Comparison of ENCODE assay signal across 8 cellular contexts in the genomic region with DNA sequence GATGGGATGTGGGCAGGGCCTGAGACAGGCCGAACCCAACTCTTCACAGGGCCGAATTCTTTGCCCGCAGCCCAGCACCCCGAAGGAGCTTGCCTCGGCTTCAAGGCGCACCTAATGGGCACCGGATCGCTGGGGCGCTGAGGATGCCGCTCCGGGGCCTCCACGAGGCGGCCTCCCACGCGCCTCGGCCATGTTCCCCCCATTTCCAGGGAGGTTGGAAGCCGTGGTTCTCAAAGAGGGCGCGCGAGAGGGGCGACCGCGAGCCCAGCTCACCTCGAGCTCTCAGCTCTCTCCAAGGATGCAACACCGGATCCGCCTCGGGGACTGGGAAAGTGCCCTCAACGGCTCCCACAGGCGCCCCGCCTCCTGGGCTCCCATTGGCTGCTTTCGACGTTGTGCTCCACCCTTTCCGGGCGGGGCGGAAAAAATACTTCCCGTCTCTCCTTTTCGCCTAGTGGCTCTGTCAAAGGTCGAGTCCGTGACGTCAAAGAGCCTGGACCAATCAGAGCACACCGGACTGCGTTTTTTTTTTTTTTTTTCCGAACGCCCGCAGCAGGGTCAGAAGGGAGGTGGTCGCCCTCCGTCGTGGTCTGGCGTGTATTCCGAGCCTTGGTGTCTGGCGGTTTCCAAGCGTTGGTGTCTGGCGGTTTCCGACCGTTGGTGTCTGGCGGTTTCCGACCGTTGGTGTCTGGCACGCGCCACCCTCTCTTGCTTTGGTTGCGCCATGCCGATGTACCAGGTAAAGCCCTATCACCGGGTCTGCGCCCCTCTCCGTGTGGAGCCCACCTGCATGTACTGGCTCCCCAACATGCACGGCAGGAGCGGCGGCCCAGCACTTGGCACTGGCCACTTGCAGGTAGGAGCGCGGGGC. TPM values are rescaled to one million over a fixed set of nuclear protein-coding genes. Genes with fewer than 3 reads are reported as not detected.
A peak's percentile ranks its signal among the peaks of the same experiment; 100 is the strongest.
DNase-seq lines count a peak whose midpoint lies in the region; ATAC-seq and TF ChIP-seq lines count a peak whose summit lies in the region.
"Not testable (repeated sequence)": the region's sequence is repeated elsewhere in the genome, so short reads cannot be mapped to it uniquely, and the experiment has no call there.

No MANE protein-coding gene starts in this region.

- H3K9me3 Mint-ChIP-seq in activated T-cell treated with anti-CD3 and anti-CD28 coated beads, Interleukin-2, amount 50 U/mL, for 4 hours = not testable (repeated sequence)

- TF ChIP-seq CTCF in A673 (conservative IDR thresholded peaks at IDR 0.05; ENCODE audit: low read depth, low read length); dorsolateral prefrontal cortex (IDR thresholded peaks at IDR 0.05 in 54 of 56, conservative IDR thresholded peaks at IDR 0.05 in 2 of 56; ENCODE audit: low read depth in 1 of 56, partially characterized antibody in 56 of 56); left lung (IDR thresholded peaks at IDR 0.05): not testable (repeated sequence)

- ATAC-seq in GM19395 (IDR thresholded peaks at IDR 0.05; ENCODE audit: unreplicated experiment) (peak; percentile 81), HG03025 (IDR thresholded peaks at IDR 0.05; ENCODE audit: low FRiP score, unreplicated experiment) (peak; percentile 50), left lung (peak; percentile 92)
- peak; percentile 72 to 83 for ATAC-seq in activated T-cell treated with anti-CD3 and anti-CD28 coated beads, Interleukin-2, amount 50 U/mL, for 4 hours

- DNase-seq in A673 (ENCODE audit: low spot score) (peak; percentile 10), RPMI7951 (ENCODE audit: low read depth) (peak; percentile 37), dorsolateral prefrontal cortex (peak in 4 of 10 donors; percentile 1 to 31 (median 10)), left lung (peak; percentile 4 to 40)
- peak; percentile 28 for DNase-seq in activated T-cell treated with anti-CD3 and anti-CD28 coated beads, Interleukin-2, amount 50 U/mL, for 4 hours
- peak; percentile 3 for DNase-seq in stimulated activated CD4-positive, alpha-beta T cell treated with anti-CD3 and anti-CD28 coated beads, Interleukin-12 subunit alpha, Interleukin-12 subunit beta, amount 100 ng/mL, for 4 hours

- H3K4me1 ChIP-seq in A673 (ENCODE audit: insufficient read depth, low read length, poor library complexity, severe bottlenecking); left lung: not testable (repeated sequence)

- H3K4me3 Mint-ChIP-seq in activated T-cell treated with anti-CD3 and anti-CD28 coated beads, Interleukin-2, amount 50 U/mL, for 4 hours = peak overlapping the region; percentile 33

- intact Hi-C loops in A673 (cut with micrococcal nuclease; ENCODE audit: unreplicated experiment); dorsolateral prefrontal cortex (cut with DNase I); left lung (cut with DNase I): not testable (repeated sequence)

- H3K27me3 Mint-ChIP-seq in activated T-cell treated with anti-CD3 and anti-CD28 coated beads, Interleukin-2, amount 50 U/mL, for 4 hours (ENCODE audit: low read depth) = not testable (repeated sequence)

- not testable (repeated sequence) for H3K27ac ChIP-seq in A673 (ENCODE audit: low read depth, low read length, poor library complexity, severe bottlenecking)
- H3K27ac ChIP-seq in dorsolateral prefrontal cortex (peak overlapping the region in 3 of 59 donors; percentile 47 to 77 (median 64)), left lung (peak overlapping the region in 1 of 2 donors; percentile 48)

- BruUV-seq in A673 (replicated peaks; lab: Mats Ljungman, UMichigan) = not testable (repeated sequence)

- H3K36me3 ChIP-seq in A673 (ENCODE audit: insufficient read depth, low read length, poor library complexity, severe bottlenecking); left lung: not testable (repeated sequence)

- not testable (repeated sequence) for H3K36me3 Mint-ChIP-seq in activated T-cell treated with anti-CD3 and anti-CD28 coated beads, Interleukin-2, amount 50 U/mL, for 4 hours (ENCODE audit: insufficient read depth)

- not testable (repeated sequence) for H3K4me1 Mint-ChIP-seq in activated T-cell treated with anti-CD3 and anti-CD28 coated beads, Interleukin-2, amount 50 U/mL, for 4 hours (ENCODE audit: low read depth)

- H3K4me3 ChIP-seq in A673 (ENCODE audit: low read depth, low read length, poor library complexity, severe bottlenecking) (peak overlapping the region; percentile 37), dorsolateral prefrontal cortex (peak overlapping the region in 31 of 59 donors; percentile 20 to 66 (median 50)), left lung (peak overlapping the region in 1 of 2 donors; percentile 32)

- H3K27me3 ChIP-seq in A673 (replicated peaks; ENCODE audit: insufficient read depth, low read depth, low read length, poor library complexity); dorsolateral prefrontal cortex; left lung: not testable (repeated sequence)

- CTCF ChIA-PET in A673 (lab: Charles Lee) = not testable (repeated sequence)

- H3K9me3 ChIP-seq in A673 (ENCODE audit: low read depth, low read length, poor library complexity, severe bottlenecking); left lung: not testable (repeated sequence)

- POLR2A ChIA-PET in A673 (lab: Charles Lee; ENCODE audit: low non-redundant PET) = not testable (repeated sequence)

RNA-seq across cellular contexts. Expression of a gene that starts 36.5 kb away (rescaled TPM):
- total RNA-seq in A673 (2021) (0.39 and 0.55 TPM in 2 replicates), dorsolateral prefrontal cortex (10 to 100 TPM in 74 of 120 experiments, 1 to 10 TPM in 46; 4.2 to 30.0 (median 11.2) TPM), left lung (1 to 10 TPM; 2.0 to 2.8 TPM)
- total RNA-seq in RPMI7951 (2014; rRNA removed; shearing (Covaris generic)) = under 0.01 and 0.29 TPM in 2 replicates
- 1 to 10 TPM; 3.0 to 4.7 (median 4.7) TPM for total RNA-seq in activated T-cell treated with anti-CD3 and anti-CD28 coated beads, Interleukin-2, amount 50 U/mL, for 4 hours
